In the genomic region with DNA sequence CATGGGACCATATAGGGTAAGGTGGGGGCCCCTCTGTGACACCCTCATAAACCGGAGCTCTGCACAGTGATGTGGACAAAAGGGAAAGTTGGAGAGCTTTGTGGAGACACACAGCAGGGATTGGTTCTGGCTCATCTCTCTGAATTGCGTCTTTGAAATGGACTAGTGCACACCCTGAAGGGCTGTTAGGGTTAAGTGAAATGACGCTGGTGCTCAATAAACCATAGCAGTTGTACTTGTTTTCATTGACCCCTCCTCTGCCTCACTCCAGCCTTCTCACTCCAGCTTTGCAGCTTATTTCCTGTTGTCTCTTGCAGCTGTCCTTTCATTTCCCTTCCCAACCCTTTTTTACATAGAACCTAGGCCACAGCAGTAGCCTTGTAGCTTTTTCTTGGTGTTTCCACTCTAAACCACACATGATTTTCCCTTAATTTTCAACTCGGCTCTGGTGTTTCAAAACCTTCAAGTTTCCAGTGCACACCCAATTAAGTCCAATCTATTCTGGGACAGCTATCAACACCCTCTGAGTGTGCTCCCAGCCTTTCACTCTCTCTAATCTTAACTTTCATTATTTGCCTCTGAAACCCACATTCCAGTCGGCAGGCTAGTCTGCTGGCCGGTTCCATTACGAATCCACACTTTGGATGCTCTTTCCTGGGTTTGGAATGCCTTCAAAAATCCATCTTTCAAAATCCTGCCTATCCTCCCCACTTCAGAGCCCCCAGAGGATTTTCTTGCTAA, we compare ENCODE assay signal across 8 cellular contexts. TPM values are rescaled to one million over a fixed set of nuclear protein-coding genes. Genes with fewer than 3 reads are reported as not detected.
DNase-seq lines count a peak whose midpoint lies in the region; ATAC-seq, FAIRE-seq and TF ChIP-seq lines count a peak whose summit lies in the region.

No MANE protein-coding gene starts in this region.

- peak; percentile 77 for FAIRE-seq in GM12892 (lab: Jason Lieb, UNC)

- H3K27ac Mint-ChIP-seq in nephron, result peak overlapping the region; percentile 48 to 76 (median 60)

- H3K27ac ChIP-seq in body of pancreas (peak overlapping the region; percentile 57 to 94 (median 74)), RWPE1 (no peak overlapping the region)

- peaks cover 53% of the 10 kb centered on the region for H3K4me1 Mint-ChIP-seq in nephron

- H3K36me3 Mint-ChIP-seq in nephron (ENCODE audit: low read depth), result peaks cover 14% of the 10 kb centered on the region

- TF ChIP-seq CTCF in body of pancreas (IDR thresholded peaks at IDR 0.05), result no peak
- no peak for TF ChIP-seq CTCF in nephron (IDR thresholded peaks at IDR 0.05; ENCODE audit: unreplicated experiment in 3 of 3)
- TF ChIP-seq CTCF in RWPE1 (conservative IDR thresholded peaks at IDR 0.05; ENCODE audit: low read depth), result no peak

- peaks cover 57% of the 10 kb centered on the region for H3K4me1 ChIP-seq in body of pancreas

- 29 to 34% methylated on average over 7 of the region's 7 CpGs for WGBS in body of pancreas, 2 donors

- no peak for DNase-seq in GM12892 (ENCODE audit: insufficient read length)
- DNase-seq in body of pancreas, result no peak
- no peak for DNase-seq in activated gamma-delta T cell (lab: John Stamatoyannopoulos, UW)
- no peak for DNase-seq in GOT3 (lab: John Stamatoyannopoulos, UW)
- DNase-seq in RWPE1 (ENCODE audit: low spot score), result no peak

- H3K9me3 ChIP-seq in body of pancreas, result no peaks in the 10 kb centered on the region

- H3K4me3 ChIP-seq in body of pancreas, result no peak overlapping the region

- H3K9me3 Mint-ChIP-seq in nephron, result no peaks in the 10 kb centered on the region

- no peaks in the 10 kb centered on the region for H3K27me3 ChIP-seq in body of pancreas

- intact Hi-C loops in body of pancreas (cut with DNase I), result no loop called here

- CTCF ChIA-PET in RWPE1 (lab: Yijun Ruan, JAX), result interaction anchor here (0.5 kb wide), 1 partner anchor 42 kb away, joined by 3 read pairs; no protein-coding TSS in a partner anchor

- ATAC-seq in HG03103 (IDR thresholded peaks at IDR 0.05; ENCODE audit: low read depth, unreplicated experiment), result peak; percentile 57
- no peak for ATAC-seq in body of pancreas
- no peak for ATAC-seq in HG03457 (IDR thresholded peaks at IDR 0.05; ENCODE audit: unreplicated experiment)

- no peaks in the 10 kb centered on the region for H3K36me3 ChIP-seq in body of pancreas (replicated peaks in 1 of 2; ENCODE audit: insufficient read depth in 1 of 2, low read depth in 2 of 2)

- peaks cover 12% of the 10 kb centered on the region for H3K27me3 Mint-ChIP-seq in nephron (ENCODE audit: low read depth)

- POLR2A ChIA-PET in RWPE1 (lab: Yijun Ruan, JAX; ENCODE audit: low non-redundant PET), result no interaction called here

- H3K4me3 Mint-ChIP-seq in nephron, result peak overlapping the region in 2 of 3 experiments; percentile 5 to 54

- TF ChIP-seq POLR2A in GM12892 (IDR thresholded peaks at IDR 0.05; ENCODE audit: low read depth, low read length) (no peak), body of pancreas (IDR thresholded peaks at IDR 0.05) (no peak)

RNA-seq across cellular contexts. Expression of gene C3orf52, which starts 6.4 kb away (rescaled TPM):
- polyA plus RNA-seq in GM12892 (2012; ENCODE audit: missing spikeins), result 5.0 TPM
- 100 to 1,000 TPM in 1 of 2 donors, 10 to 100 TPM in 1; 71.2 to 129 TPM for total RNA-seq in body of pancreas

RNA-seq across cellular contexts. Expression of gene GCSAM, which starts 40.4 kb away (rescaled TPM):
- 273 TPM for polyA plus RNA-seq in GM12892 (2012; ENCODE audit: missing spikeins)
- total RNA-seq in body of pancreas, result not detected

RNA-seq across cellular contexts. Expression of gene TMPRSS7, which starts 58.1 kb away (rescaled TPM):
- not detected for polyA plus RNA-seq in GM12892 (2012; ENCODE audit: missing spikeins)
- not detected for total RNA-seq in body of pancreas
